8 cellular contexts compared by ENCODE assay signal in genomic region chr16:30193615-30194014, GRCh38. TPM values are rescaled to one million over a fixed set of nuclear protein-coding genes. Genes with fewer than 3 reads are reported as not detected.
DNase-seq lines count a peak whose midpoint lies in the region; ATAC-seq, FAIRE-seq and TF ChIP-seq lines count a peak whose summit lies in the region.
"Not testable (repeated sequence)": the region's sequence is repeated elsewhere in the genome, so short reads cannot be mapped to it uniquely, and the experiment has no call there.

Gene BOLA2B, minus strand, starts transcription at chr16:30193666. Its CDS starts 71 bp downstream, at chr16:30193595.
Gene SLX1A, plus strand, starts transcription at chr16:30193875. Its CDS starts 210 bp downstream, at chr16:30194085.

- H3K27ac ChIP-seq in OCI-LY7 (ENCODE audit: low read depth, low read length, poor library complexity, severe bottlenecking); astrocyte (ENCODE audit: low read depth, low read length); thymus (ENCODE audit: low read depth): not testable (repeated sequence)
- peak within 1 kb of the TSS; percentile 29 for H3K27ac ChIP-seq in naive thymus-derived CD4-positive, alpha-beta T cell (ENCODE audit: low read depth, low read length)

- not testable (repeated sequence) for H3K79me2 ChIP-seq in OCI-LY7 (ENCODE audit: insufficient read depth, low read depth, low read length); astrocyte (ENCODE audit: insufficient read depth, low read length)

- not testable (repeated sequence) for H3K9ac ChIP-seq in astrocyte (ENCODE audit: low read length)

- intact Hi-C loops in OCI-LY7 (cut with micrococcal nuclease; ENCODE audit: unreplicated experiment); naive thymus-derived CD4-positive, alpha-beta T cell (cut with micrococcal nuclease): not testable (repeated sequence)

- H3K9me2 ChIP-seq in OCI-LY7 (ENCODE audit: insufficient read depth, low read length): not testable (repeated sequence)

- not testable (repeated sequence) for BruUV-seq in OCI-LY7 (replicated peaks; lab: Mats Ljungman, UMichigan)

- not testable (repeated sequence) for TF ChIP-seq CTCF in GM12864 (IDR thresholded peaks at IDR 0.05; ENCODE audit: low read depth, low read length, missing control alignments); OCI-LY7 (conservative IDR thresholded peaks at IDR 0.05; ENCODE audit: low read length); astrocyte (IDR thresholded peaks at IDR 0.05; ENCODE audit: insufficient read depth, low read depth, low read length); glutamatergic neuron (IDR thresholded peaks at IDR 0.05; ENCODE audit: partially characterized antibody, unreplicated experiment)

- POLR2A ChIA-PET in OCI-LY7 (lab: Charles Lee); naive thymus-derived CD4-positive, alpha-beta T cell (lab: Charles Lee): not testable (repeated sequence)

- peak; percentile 73 for FAIRE-seq in astrocyte (lab: Jason Lieb, UNC)

- not testable (repeated sequence) for H3K4me2 ChIP-seq in OCI-LY7 (ENCODE audit: low read length)
- H3K4me2 ChIP-seq in astrocyte (ENCODE audit: low read length): peak within 1 kb of the TSS; percentile 78

- H3K36me3 Mint-ChIP-seq in astrocyte (ENCODE audit: low read depth, unreplicated experiment); glutamatergic neuron (ENCODE audit: unreplicated experiment); naive thymus-derived CD4-positive, alpha-beta T cell: not testable (repeated sequence)

- WGBS in thymus: no CpG with 5 or more reads among the region's 34 CpGs

- DNase-seq in GM12864 (ENCODE audit: low read depth); OCI-LY7 (ENCODE audit: low spot score); astrocyte (ENCODE audit: low read depth); glutamatergic neuron; naive thymus-derived CD4-positive, alpha-beta T cell: not testable (repeated sequence)

- peak; percentile 70 for ATAC-seq in GM21526 (IDR thresholded peaks at IDR 0.05; ENCODE audit: low FRiP score, unreplicated experiment)
- ATAC-seq in HG03103 (IDR thresholded peaks at IDR 0.05; ENCODE audit: low read depth, unreplicated experiment): peak; percentile 82
- peak; percentile 94 for ATAC-seq in naive thymus-derived CD4-positive, alpha-beta T cell

- H3K4me3 ChIP-seq in GM12864 (ENCODE audit: low read depth, low read length) (peak within 1 kb of the TSS; percentile 61), OCI-LY7 (ENCODE audit: low read depth, low read length, poor library complexity, severe bottlenecking) (peak within 1 kb of the TSS; percentile 60), astrocyte (ENCODE audit: insufficient read depth, low read depth, low read length) (peak within 1 kb of the TSS; percentile 39)
- not testable (repeated sequence) for H3K4me3 ChIP-seq in naive thymus-derived CD4-positive, alpha-beta T cell (ENCODE audit: low read length); thymus (ENCODE audit: low read length)

- H3K36me3 ChIP-seq in OCI-LY7 (ENCODE audit: insufficient read depth, low read length); astrocyte (ENCODE audit: insufficient read depth, low read length); naive thymus-derived CD4-positive, alpha-beta T cell (ENCODE audit: control insufficient read depth in 2 of 3, insufficient read depth in 3 of 3, low read length in 3 of 3); thymus (ENCODE audit: control insufficient read depth, insufficient read depth): not testable (repeated sequence)

- H3K4me1 Mint-ChIP-seq in astrocyte (ENCODE audit: low read depth, unreplicated experiment); glutamatergic neuron (ENCODE audit: low read depth, unreplicated experiment); naive thymus-derived CD4-positive, alpha-beta T cell: not testable (repeated sequence)

- H3K4me1 ChIP-seq in OCI-LY7 (ENCODE audit: insufficient read depth, low read length, poor library complexity, severe bottlenecking); astrocyte (ENCODE audit: insufficient read depth, low read length); naive thymus-derived CD4-positive, alpha-beta T cell (ENCODE audit: control insufficient read depth in 2 of 2, insufficient read depth in 2 of 2, low read length in 2 of 2); thymus (ENCODE audit: control insufficient read depth, insufficient read depth, low read length): not testable (repeated sequence)

- CTCF ChIA-PET in OCI-LY7 (lab: Charles Lee; ENCODE audit: unreplicated experiment); naive thymus-derived CD4-positive, alpha-beta T cell (lab: Charles Lee): not testable (repeated sequence)

- not testable (repeated sequence) for H3K4me3 Mint-ChIP-seq in astrocyte (ENCODE audit: unreplicated experiment); glutamatergic neuron (ENCODE audit: unreplicated experiment); naive thymus-derived CD4-positive, alpha-beta T cell

- H4K20me1 ChIP-seq in OCI-LY7 (ENCODE audit: insufficient read depth, low read length); astrocyte (ENCODE audit: insufficient read depth, low read length): not testable (repeated sequence)

- H3K27ac Mint-ChIP-seq in astrocyte (ENCODE audit: unreplicated experiment); glutamatergic neuron (ENCODE audit: unreplicated experiment); naive thymus-derived CD4-positive, alpha-beta T cell: not testable (repeated sequence)

- not testable (repeated sequence) for H3K27me3 ChIP-seq in astrocyte (ENCODE audit: insufficient read depth, low read length); naive thymus-derived CD4-positive, alpha-beta T cell (ENCODE audit: control insufficient read depth in 2 of 2, insufficient read depth in 2 of 2, low read length in 2 of 2); thymus (ENCODE audit: control insufficient read depth, insufficient read depth)

- not testable (repeated sequence) for H3K9me3 Mint-ChIP-seq in astrocyte (ENCODE audit: unreplicated experiment); glutamatergic neuron (ENCODE audit: unreplicated experiment); naive thymus-derived CD4-positive, alpha-beta T cell

- not testable (repeated sequence) for H2AFZ ChIP-seq in OCI-LY7 (ENCODE audit: low read length); astrocyte (ENCODE audit: low read depth, low read length)

- not testable (repeated sequence) for H3K9me3 ChIP-seq in OCI-LY7 (ENCODE audit: low read length); astrocyte (ENCODE audit: insufficient read depth, low read depth, low read length); naive thymus-derived CD4-positive, alpha-beta T cell (ENCODE audit: control insufficient read depth in 2 of 3, low read length in 3 of 3); thymus (ENCODE audit: control insufficient read depth)

- H3K27me3 Mint-ChIP-seq in astrocyte (ENCODE audit: low read depth, unreplicated experiment); glutamatergic neuron (ENCODE audit: unreplicated experiment); naive thymus-derived CD4-positive, alpha-beta T cell: not testable (repeated sequence)

RNA-seq across cellular contexts. Expression of gene BOLA2B, which starts in this region (rescaled TPM):
- 73.1 and 119 TPM in 2 replicates for total RNA-seq in OCI-LY7 (2014; rRNA removed; shearing (Covaris generic))
- total RNA-seq in OCI-LY7 (2022): 169 and 179 TPM in 2 replicates
- 125 and 149 TPM in 2 replicates for total RNA-seq in astrocyte
- total RNA-seq in glutamatergic neuron (ENCODE audit: unreplicated experiment): 74.6 TPM
- 100 to 1,000 TPM in 1 of 5 experiments, 10 to 100 TPM in 4; 51.3 to 173 (median 69.8) TPM for total RNA-seq in naive thymus-derived CD4-positive, alpha-beta T cell
- polyA plus RNA-seq in naive thymus-derived CD4-positive, alpha-beta T cell: 100 to 1,000 TPM; 168 to 205 TPM
- 131 TPM for polyA plus RNA-seq in thymus

RNA-seq across cellular contexts. Expression of gene SLX1A, which starts in this region (rescaled TPM):
- 83.7 and 84.1 TPM in 2 replicates for total RNA-seq in OCI-LY7 (2014; rRNA removed; shearing (Covaris generic))
- 55.7 and 81.9 TPM in 2 replicates for total RNA-seq in OCI-LY7 (2022)
- 10.9 and 14.5 TPM in 2 replicates for total RNA-seq in astrocyte
- total RNA-seq in glutamatergic neuron (ENCODE audit: unreplicated experiment): 16.6 TPM
- 10 to 100 TPM; 41.8 to 84.5 (median 49.5) TPM for total RNA-seq in naive thymus-derived CD4-positive, alpha-beta T cell
- polyA plus RNA-seq in naive thymus-derived CD4-positive, alpha-beta T cell: 10 to 100 TPM; 36.4 to 40.0 TPM
- 48.8 TPM for polyA plus RNA-seq in thymus
